ENCODE assay signal across 3 cellular contexts in the genomic region with DNA sequence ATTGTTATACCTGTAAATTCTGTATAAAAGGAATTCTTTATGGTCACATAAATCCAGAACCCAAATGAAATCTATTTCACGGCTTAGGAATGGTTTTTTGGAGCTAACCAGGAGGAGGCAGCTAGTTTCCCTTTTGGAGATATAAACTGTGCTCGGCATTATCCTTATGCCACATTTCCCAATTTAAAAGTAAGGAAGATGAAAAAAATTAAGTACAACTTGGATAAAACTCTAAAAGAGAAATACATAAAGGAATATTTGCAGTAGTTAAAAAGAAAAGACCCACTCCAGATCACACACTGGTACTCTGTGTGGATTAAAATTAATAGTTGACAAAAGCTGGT.
TF ChIP-seq lines count a peak whose summit lies in the region.

No MANE protein-coding gene starts in this region.

TF ChIP-seq in SK-N-SH treated with all-trans-retinoic acid at 6 μM for 48 hours, 23 proteins besides CTCF, POLR2A, EP300 and RAD21:
- TF ChIP-seq, protein P1, sequence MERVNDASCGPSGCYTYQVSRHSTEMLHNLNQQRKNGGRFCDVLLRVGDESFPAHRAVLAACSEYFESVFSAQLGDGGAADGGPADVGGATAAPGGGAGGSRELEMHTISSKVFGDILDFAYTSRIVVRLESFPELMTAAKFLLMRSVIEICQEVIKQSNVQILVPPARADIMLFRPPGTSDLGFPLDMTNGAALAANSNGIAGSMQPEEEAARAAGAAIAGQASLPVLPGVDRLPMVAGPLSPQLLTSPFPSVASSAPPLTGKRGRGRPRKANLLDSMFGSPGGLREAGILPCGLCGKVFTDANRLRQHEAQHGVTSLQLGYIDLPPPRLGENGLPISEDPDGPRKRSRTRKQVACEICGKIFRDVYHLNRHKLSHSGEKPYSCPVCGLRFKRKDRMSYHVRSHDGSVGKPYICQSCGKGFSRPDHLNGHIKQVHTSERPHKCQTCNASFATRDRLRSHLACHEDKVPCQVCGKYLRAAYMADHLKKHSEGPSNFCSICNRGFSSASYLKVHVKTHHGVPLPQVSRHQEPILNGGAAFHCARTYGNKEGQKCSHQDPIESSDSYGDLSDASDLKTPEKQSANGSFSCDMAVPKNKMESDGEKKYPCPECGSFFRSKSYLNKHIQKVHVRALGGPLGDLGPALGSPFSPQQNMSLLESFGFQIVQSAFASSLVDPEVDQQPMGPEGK (CRISPR knock-in tag; IDR thresholded peaks at IDR 0.05; ENCODE audit: borderline replicate concordance): no peak
- no peak for TF ChIP-seq ARNTL (CRISPR knock-in tag; IDR thresholded peaks at IDR 0.05; ENCODE audit: borderline replicate concordance, low read depth)
- TF ChIP-seq, protein P2, sequence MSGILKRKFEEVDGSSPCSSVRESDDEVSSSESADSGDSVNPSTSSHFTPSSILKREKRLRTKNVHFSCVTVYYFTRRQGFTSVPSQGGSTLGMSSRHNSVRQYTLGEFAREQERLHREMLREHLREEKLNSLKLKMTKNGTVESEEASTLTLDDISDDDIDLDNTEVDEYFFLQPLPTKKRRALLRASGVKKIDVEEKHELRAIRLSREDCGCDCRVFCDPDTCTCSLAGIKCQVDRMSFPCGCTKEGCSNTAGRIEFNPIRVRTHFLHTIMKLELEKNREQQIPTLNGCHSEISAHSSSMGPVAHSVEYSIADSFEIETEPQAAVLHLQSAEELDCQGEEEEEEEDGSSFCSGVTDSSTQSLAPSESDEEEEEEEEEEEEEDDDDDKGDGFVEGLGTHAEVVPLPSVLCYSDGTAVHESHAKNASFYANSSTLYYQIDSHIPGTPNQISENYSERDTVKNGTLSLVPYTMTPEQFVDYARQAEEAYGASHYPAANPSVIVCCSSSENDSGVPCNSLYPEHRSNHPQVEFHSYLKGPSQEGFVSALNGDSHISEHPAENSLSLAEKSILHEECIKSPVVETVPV (CRISPR knock-in tag; IDR thresholded peaks at IDR 0.05): no peak
- TF ChIP-seq, protein P3, sequence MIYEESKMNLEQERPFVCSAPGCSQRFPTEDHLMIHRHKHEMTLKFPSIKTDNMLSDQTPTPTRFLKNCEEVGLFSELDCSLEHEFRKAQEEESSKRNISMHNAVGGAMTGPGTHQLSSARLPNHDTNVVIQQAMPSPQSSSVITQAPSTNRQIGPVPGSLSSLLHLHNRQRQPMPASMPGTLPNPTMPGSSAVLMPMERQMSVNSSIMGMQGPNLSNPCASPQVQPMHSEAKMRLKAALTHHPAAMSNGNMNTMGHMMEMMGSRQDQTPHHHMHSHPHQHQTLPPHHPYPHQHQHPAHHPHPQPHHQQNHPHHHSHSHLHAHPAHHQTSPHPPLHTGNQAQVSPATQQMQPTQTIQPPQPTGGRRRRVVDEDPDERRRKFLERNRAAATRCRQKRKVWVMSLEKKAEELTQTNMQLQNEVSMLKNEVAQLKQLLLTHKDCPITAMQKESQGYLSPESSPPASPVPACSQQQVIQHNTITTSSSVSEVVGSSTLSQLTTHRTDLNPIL (CRISPR knock-in tag; IDR thresholded peaks at IDR 0.05; ENCODE audit: low read depth): no peak
- TF ChIP-seq, protein P4, sequence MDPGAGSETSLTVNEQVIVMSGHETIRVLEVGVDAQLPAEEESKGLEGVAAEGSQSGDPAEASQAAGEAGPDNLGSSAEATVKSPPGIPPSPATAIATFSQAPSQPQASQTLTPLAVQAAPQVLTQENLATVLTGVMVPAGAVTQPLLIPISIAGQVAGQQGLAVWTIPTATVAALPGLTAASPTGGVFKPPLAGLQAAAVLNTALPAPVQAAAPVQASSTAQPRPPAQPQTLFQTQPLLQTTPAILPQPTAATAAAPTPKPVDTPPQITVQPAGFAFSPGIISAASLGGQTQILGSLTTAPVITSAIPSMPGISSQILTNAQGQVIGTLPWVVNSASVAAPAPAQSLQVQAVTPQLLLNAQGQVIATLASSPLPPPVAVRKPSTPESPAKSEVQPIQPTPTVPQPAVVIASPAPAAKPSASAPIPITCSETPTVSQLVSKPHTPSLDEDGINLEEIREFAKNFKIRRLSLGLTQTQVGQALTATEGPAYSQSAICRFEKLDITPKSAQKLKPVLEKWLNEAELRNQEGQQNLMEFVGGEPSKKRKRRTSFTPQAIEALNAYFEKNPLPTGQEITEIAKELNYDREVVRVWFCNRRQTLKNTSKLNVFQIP (CRISPR knock-in tag; IDR thresholded peaks at IDR 0.05; ENCODE audit: borderline replicate concordance, low read depth): no peak
- no peak for TF ChIP-seq CSDC2 (CRISPR knock-in tag; IDR thresholded peaks at IDR 0.05)
TF ChIP-seq in SK-N-SH treated with all-trans-retinoic acid at 6 μM for 48 hours: peak in this region for 0.

TF ChIP-seq in SK-N-SH, 30 proteins besides CTCF, POLR2A, EP300 and RAD21 (continues in another document):
- TF ChIP-seq NFIC (IDR thresholded peaks at IDR 0.05; ENCODE audit: borderline replicate concordance): no peak
- no peak for TF ChIP-seq POLR2AphosphoS5 (IDR thresholded peaks at IDR 0.05; ENCODE audit: low read depth, low read length)
- no peak for TF ChIP-seq FOSL2 (IDR thresholded peaks at IDR 0.05; ENCODE audit: borderline replicate concordance, low read depth)
- no peak for TF ChIP-seq MXI1 (IDR thresholded peaks at IDR 0.05; ENCODE audit: low read depth, low read length)
- TF ChIP-seq GATA2 (CRISPR knock-in tag; IDR thresholded peaks at IDR 0.05): no peak
- TF ChIP-seq, protein P5, sequence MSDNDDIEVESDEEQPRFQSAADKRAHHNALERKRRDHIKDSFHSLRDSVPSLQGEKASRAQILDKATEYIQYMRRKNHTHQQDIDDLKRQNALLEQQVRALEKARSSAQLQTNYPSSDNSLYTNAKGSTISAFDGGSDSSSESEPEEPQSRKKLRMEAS (IDR thresholded peaks at IDR 0.05; ENCODE audit: low read depth): no peak
- TF ChIP-seq, protein P6, sequence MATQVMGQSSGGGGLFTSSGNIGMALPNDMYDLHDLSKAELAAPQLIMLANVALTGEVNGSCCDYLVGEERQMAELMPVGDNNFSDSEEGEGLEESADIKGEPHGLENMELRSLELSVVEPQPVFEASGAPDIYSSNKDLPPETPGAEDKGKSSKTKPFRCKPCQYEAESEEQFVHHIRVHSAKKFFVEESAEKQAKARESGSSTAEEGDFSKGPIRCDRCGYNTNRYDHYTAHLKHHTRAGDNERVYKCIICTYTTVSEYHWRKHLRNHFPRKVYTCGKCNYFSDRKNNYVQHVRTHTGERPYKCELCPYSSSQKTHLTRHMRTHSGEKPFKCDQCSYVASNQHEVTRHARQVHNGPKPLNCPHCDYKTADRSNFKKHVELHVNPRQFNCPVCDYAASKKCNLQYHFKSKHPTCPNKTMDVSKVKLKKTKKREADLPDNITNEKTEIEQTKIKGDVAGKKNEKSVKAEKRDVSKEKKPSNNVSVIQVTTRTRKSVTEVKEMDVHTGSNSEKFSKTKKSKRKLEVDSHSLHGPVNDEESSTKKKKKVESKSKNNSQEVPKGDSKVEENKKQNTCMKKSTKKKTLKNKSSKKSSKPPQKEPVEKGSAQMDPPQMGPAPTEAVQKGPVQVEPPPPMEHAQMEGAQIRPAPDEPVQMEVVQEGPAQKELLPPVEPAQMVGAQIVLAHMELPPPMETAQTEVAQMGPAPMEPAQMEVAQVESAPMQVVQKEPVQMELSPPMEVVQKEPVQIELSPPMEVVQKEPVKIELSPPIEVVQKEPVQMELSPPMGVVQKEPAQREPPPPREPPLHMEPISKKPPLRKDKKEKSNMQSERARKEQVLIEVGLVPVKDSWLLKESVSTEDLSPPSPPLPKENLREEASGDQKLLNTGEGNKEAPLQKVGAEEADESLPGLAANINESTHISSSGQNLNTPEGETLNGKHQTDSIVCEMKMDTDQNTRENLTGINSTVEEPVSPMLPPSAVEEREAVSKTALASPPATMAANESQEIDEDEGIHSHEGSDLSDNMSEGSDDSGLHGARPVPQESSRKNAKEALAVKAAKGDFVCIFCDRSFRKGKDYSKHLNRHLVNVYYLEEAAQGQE (IDR thresholded peaks at IDR 0.05; ENCODE audit: low read depth, low read length): no peak
- TF ChIP-seq YY1 (IDR thresholded peaks at IDR 0.05; ENCODE audit: low read depth): no peak
- TF ChIP-seq, protein P7, sequence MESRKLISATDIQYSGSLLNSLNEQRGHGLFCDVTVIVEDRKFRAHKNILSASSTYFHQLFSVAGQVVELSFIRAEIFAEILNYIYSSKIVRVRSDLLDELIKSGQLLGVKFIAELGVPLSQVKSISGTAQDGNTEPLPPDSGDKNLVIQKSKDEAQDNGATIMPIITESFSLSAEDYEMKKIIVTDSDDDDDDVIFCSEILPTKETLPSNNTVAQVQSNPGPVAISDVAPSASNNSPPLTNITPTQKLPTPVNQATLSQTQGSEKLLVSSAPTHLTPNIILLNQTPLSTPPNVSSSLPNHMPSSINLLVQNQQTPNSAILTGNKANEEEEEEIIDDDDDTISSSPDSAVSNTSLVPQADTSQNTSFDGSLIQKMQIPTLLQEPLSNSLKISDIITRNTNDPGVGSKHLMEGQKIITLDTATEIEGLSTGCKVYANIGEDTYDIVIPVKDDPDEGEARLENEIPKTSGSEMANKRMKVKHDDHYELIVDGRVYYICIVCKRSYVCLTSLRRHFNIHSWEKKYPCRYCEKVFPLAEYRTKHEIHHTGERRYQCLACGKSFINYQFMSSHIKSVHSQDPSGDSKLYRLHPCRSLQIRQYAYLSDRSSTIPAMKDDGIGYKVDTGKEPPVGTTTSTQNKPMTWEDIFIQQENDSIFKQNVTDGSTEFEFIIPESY (IDR thresholded peaks at IDR 0.05; ENCODE audit: borderline replicate concordance, low read depth): no peak
- TF ChIP-seq ELF1 (IDR thresholded peaks at IDR 0.05): no peak
- TF ChIP-seq NRF1 (IDR thresholded peaks at IDR 0.05; ENCODE audit: low read depth, low read length): no peak
- no peak for TF ChIP-seq RCOR1 (IDR thresholded peaks at IDR 0.05; ENCODE audit: low read length)
- no peak for TF ChIP-seq SMC3 (IDR thresholded peaks at IDR 0.05; ENCODE audit: low read depth, low read length)
- TF ChIP-seq, protein P8, sequence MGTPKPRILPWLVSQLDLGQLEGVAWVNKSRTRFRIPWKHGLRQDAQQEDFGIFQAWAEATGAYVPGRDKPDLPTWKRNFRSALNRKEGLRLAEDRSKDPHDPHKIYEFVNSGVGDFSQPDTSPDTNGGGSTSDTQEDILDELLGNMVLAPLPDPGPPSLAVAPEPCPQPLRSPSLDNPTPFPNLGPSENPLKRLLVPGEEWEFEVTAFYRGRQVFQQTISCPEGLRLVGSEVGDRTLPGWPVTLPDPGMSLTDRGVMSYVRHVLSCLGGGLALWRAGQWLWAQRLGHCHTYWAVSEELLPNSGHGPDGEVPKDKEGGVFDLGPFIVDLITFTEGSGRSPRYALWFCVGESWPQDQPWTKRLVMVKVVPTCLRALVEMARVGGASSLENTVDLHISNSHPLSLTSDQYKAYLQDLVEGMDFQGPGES (IDR thresholded peaks at IDR 0.05; ENCODE audit: low read depth, low read length): no peak

TF ChIP-seq in endothelial cell of umbilical vein, 7 proteins besides CTCF, POLR2A, EP300 and RAD21:
- TF ChIP-seq MYC (IDR thresholded peaks at IDR 0.05; ENCODE audit: low read depth, low read length) (no peak), FOS (IDR thresholded peaks at IDR 0.05; ENCODE audit: borderline replicate concordance, insufficient read depth, low read length) (no peak), EZH2 (IDR thresholded peaks at IDR 0.05; ENCODE audit: borderline replicate concordance, low read depth, low read length, severe bottlenecking) (no peak), GATA2 (IDR thresholded peaks at IDR 0.05; ENCODE audit: insufficient read depth, insufficient read length, low read depth, low read length) (no peak), JUN (IDR thresholded peaks at IDR 0.05; ENCODE audit: borderline replicate concordance, insufficient read depth, insufficient read length, low read depth) (no peak), POLR2AphosphoS5 (IDR thresholded peaks at IDR 0.05; ENCODE audit: insufficient read depth, low read depth, low read length) (no peak)
- TF ChIP-seq, protein P5 (IDR thresholded peaks at IDR 0.05; ENCODE audit: insufficient read depth, insufficient read length): no peak
